24 cellular contexts compared by ENCODE assay signal in the genomic region with DNA sequence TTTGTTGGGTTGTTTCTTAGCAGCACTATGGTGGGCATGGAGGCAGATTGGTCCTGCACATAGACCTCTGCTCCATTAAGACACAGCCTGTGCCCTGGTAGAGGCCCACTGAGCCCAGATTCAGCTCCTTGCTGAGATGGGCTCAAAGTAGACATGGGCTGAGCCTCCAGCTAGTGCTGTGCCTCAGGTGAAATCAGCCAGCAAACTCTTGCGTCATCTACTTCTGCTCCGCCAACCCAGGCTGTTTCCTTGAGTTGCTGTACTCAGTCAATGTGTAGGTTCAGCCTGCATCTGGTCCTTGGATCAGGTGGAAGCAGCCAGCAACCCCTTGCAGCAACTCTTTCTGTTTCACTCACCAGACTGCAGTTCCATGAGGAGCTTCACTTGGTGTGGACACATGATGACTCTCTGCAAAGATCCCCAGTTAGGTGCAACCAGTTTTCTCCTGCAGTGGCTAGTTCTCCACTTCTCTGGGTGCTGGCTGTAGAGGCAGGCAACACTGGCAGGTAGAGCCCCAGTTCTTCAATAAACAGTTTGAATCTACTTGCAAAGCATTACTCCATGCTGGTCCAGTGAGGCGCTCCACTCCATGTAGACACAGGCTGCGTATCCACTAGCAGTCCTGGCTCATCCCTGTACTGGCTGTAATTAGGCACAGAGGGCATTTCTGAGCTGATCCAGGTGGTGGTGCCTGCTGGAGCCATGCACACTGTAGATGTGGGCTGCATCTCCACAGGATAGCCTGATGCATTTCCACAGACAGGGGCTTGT.
"Had no signal": no experiment of that assay in that cellular context is flagged by ENCODE, and none has a peak within 500 bp of the region (broad histone marks: within the 10 kb centered on the region; RNA-seq: fewer than 3 reads in every experiment).

No MANE protein-coding gene starts in this region.

- H3K4me3 Mint-ChIP-seq: central memory CD8-positive, alpha-beta T cell; natural killer cell had no signal

- H3K27ac Mint-ChIP-seq: natural killer cell, progenitor cell of endocrine pancreas had no signal

- H3K9ac ChIP-seq: parathyroid adenoma had no signal

- H3K27ac ChIP-seq: coronary artery, gastroesophageal sphincter, heart left ventricle, hepatocyte, left lung, parathyroid adenoma, stomach, thyroid gland had no signal

- DNase-seq: dermis blood vessel endothelial cell; effector memory CD4-positive, alpha-beta T cell; erythroblast; heart left ventricle; left cardiac atrium; left lung; natural killer cell; occipital lobe; stimulated activated CD4-positive, alpha-beta T cell treated with anti-CD3 and anti-CD28 coated beads, Interleukin-12 subunit alpha, Interleukin-12 subunit beta, amount 100 ng/mL, for 4 hours; stimulated activated CD4-positive, alpha-beta T cell treated with anti-CD3 and anti-CD28 coated beads, Interleukin-1b, Interleukin-23, amount 100 ng/mL, for 48 hours; stimulated activated CD4-positive, alpha-beta T cell treated with anti-CD3 and anti-CD28 coated beads, Interleukin-4, amount 100 ng/mL, for 1 hour; stimulated activated CD8-positive, alpha-beta memory T cell treated with anti-CD3 and anti-CD28 coated beads, Interleukin-4, amount 100 ng/mL, for 48 hours; stimulated activated naive CD4-positive, alpha-beta T cell treated with Interleukin-2 at 50 U/mL for 16 hours; stomach; thyroid gland had no signal

- H2AFZ ChIP-seq: hepatocyte, parathyroid adenoma had no signal

- H3K36me3 Mint-ChIP-seq: natural killer cell had no signal

- H3K79me2 ChIP-seq: hepatocyte, parathyroid adenoma had no signal

- H3K27me3 Mint-ChIP-seq: central memory CD8-positive, alpha-beta T cell; progenitor cell of endocrine pancreas had no signal

- H3K4me3 ChIP-seq: coronary artery, gastroesophageal sphincter, heart left ventricle, hepatocyte, left lung, smooth muscle cell, stomach, thyroid gland had no signal

- H3K4me2 ChIP-seq: hepatocyte, smooth muscle cell had no signal

- H3K9me3 Mint-ChIP-seq: central memory CD8-positive, alpha-beta T cell; natural killer cell had no signal

- H3K4me1 ChIP-seq: gastroesophageal sphincter, heart left ventricle, left lung, parathyroid adenoma, stomach, thyroid gland had no signal

- H3K36me3 ChIP-seq: gastroesophageal sphincter, heart left ventricle, left lung, stomach, thyroid gland had no signal

- H3K4me1 Mint-ChIP-seq: central memory CD8-positive, alpha-beta T cell; natural killer cell had no signal

- H3K27me3 ChIP-seq: gastroesophageal sphincter, hepatocyte, left lung, stomach, thyroid gland had no signal

- FAIRE-seq: endothelial cell of umbilical vein had no signal

- ATAC-seq: gastroesophageal sphincter, heart left ventricle, left lung, natural killer cell, sciatic nerve had no signal

- H3K9me3 ChIP-seq: gastroesophageal sphincter, heart left ventricle, left lung, stomach, thyroid gland had no signal
